Comparison of ENCODE assay signal across 21 cellular contexts in genomic region chr2:24016853-24017703, GRCh38. TPM values are rescaled to one million over a fixed set of nuclear protein-coding genes. Genes with fewer than 3 reads are reported as not detected.
A peak's percentile ranks its signal among the peaks of the same experiment; 100 is the strongest.
DNase-seq lines count a peak whose midpoint lies in the region; ATAC-seq and TF ChIP-seq lines count a peak whose summit lies in the region.
"Had no signal": no experiment of that assay in that cellular context is flagged by ENCODE, and none has a peak within 500 bp of the region (broad histone marks: within the 10 kb centered on the region; RNA-seq: fewer than 3 reads in every experiment).

No MANE protein-coding gene starts in this region.

- POLR2A ChIA-PET in SK-N-SH (lab: Yijun Ruan, JAX) = no interaction called here

- no peaks in the 10 kb centered on the region for H3K36me3 ChIP-seq in SK-N-SH (replicated peaks in 1 of 2; ENCODE audit: control insufficient read depth in 1 of 2, insufficient read depth in 2 of 2, low read length in 1 of 2)
- H3K36me3 ChIP-seq in SJSA1 = peaks cover 5% of the 10 kb centered on the region
- H3K36me3 ChIP-seq in body of pancreas (replicated peaks in 1 of 2; ENCODE audit: insufficient read depth in 1 of 2, low read depth in 2 of 2) = no peaks in the 10 kb centered on the region
- no peaks in the 10 kb centered on the region for H3K36me3 ChIP-seq in esophagus squamous epithelium
- H3K36me3 ChIP-seq: SJCRH30 had no signal

- H3K27me3 ChIP-seq in SK-N-SH (ENCODE audit: insufficient read depth) = no peaks in the 10 kb centered on the region
- no peaks in the 10 kb centered on the region for H3K27me3 ChIP-seq in SJSA1 (replicated peaks)
- H3K27me3 ChIP-seq in body of pancreas = no peaks in the 10 kb centered on the region
- no peaks in the 10 kb centered on the region for H3K27me3 ChIP-seq in esophagus squamous epithelium
- H3K27me3 ChIP-seq: BE2C, SJCRH30 had no signal

- no peaks in the 10 kb centered on the region for H3K79me2 ChIP-seq in SK-N-SH (ENCODE audit: insufficient read depth)

- no peaks in the 10 kb centered on the region for H3F3A ChIP-seq in SK-N-SH (replicated peaks; ENCODE audit: insufficient read depth)

- 97% methylated on average over 29 of the region's 35 CpGs for WGBS in SK-N-SH (ENCODE audit: low lambda C conversion rate)
- 88 to 92% methylated on average over 14 to 34 of the region's 35 CpGs for WGBS in body of pancreas, 2 donors
- WGBS in esophagus squamous epithelium, 2 donors = 90 to 91% methylated on average over 10 to 15 of the region's 35 CpGs

- TF ChIP-seq POLR2A in body of pancreas (IDR thresholded peaks at IDR 0.05) (no peak), GM18505 (IDR thresholded peaks at IDR 0.05; ENCODE audit: borderline replicate concordance, extremely low read depth, insufficient read depth, insufficient read length) (no peak), esophagus squamous epithelium (IDR thresholded peaks at IDR 0.05) (no peak)

- CTCF ChIA-PET in SK-N-SH (lab: Yijun Ruan, JAX) = interaction anchor here (2.5 kb wide), 1 partner anchor 9 kb away, joined by 8 read pairs; no protein-coding TSS in a partner anchor

- no peaks in the 10 kb centered on the region for H3K9me2 ChIP-seq in SK-N-SH

- H3K9ac ChIP-seq in SK-N-SH = no peak overlapping the region
- H3K9ac ChIP-seq: KMS-11 had no signal

- no peak for ATAC-seq in SK-N-SH treated with all-trans-retinoic acid at 6 μM for 48 hours
- ATAC-seq in body of pancreas = no peak
- ATAC-seq in GM18505 (IDR thresholded peaks at IDR 0.05; ENCODE audit: unreplicated experiment) = no peak
- ATAC-seq: GM12878 had no signal

- peak; percentile 37 for DNase-seq in SK-N-SH
- no peak for DNase-seq in SJSA1 (ENCODE audit: low read depth in 1 of 2, low spot score in 2 of 2)
- peak; percentile 81 for DNase-seq in mesenteric fat pad (ENCODE audit: low spot score)
- DNase-seq in pons (ENCODE audit: low spot score) = no peak
- no peak for DNase-seq in body of pancreas
- DNase-seq in esophagus squamous epithelium (lab: John Stamatoyannopoulos, UW) = no peak
- DNase-seq: BE2C; CD4-positive, alpha-beta T cell; GF-D8; NCI-H1417; NCI-H187; NCI-H2107; NCI-H510A treated with DMSO at 0.1 percent for 48 hours; NCI-H774; OCI-M1; SJCRH30; SW 1271 had no signal

- H3K27ac ChIP-seq in SK-N-SH (ENCODE audit: low read depth in 2 of 2, low read length in 1 of 2) = peak overlapping the region in 1 of 2 experiments; percentile 82; a peak in 1 of 4 replicates
- peak overlapping the region; percentile 77 for H3K27ac ChIP-seq in SJSA1
- no peak overlapping the region for H3K27ac ChIP-seq in body of pancreas
- no peak overlapping the region for H3K27ac ChIP-seq in esophagus squamous epithelium
- H3K27ac ChIP-seq: KMS-11, SJCRH30 had no signal

- peaks cover 3 to 12% of the 10 kb centered on the region in 2 experiments; a peak in 3 of 4 replicates for H3K4me1 ChIP-seq in SK-N-SH (ENCODE audit: control insufficient read depth in 1 of 2, insufficient read depth in 2 of 2, low read depth in 1 of 2, low read length in 1 of 2)
- H3K4me1 ChIP-seq in SJSA1 (replicated peaks) = peaks cover 28% of the 10 kb centered on the region
- no peaks in the 10 kb centered on the region for H3K4me1 ChIP-seq in body of pancreas
- H3K4me1 ChIP-seq in esophagus squamous epithelium = no peaks in the 10 kb centered on the region
- H3K4me1 ChIP-seq: BE2C had no signal

- H4K20me1 ChIP-seq in SK-N-SH (ENCODE audit: insufficient read depth) = no peaks in the 10 kb centered on the region

- no peak for TF ChIP-seq EP300 in SK-N-SH (IDR thresholded peaks at IDR 0.05; ENCODE audit: borderline replicate concordance in 1 of 2, low read depth in 1 of 2, low read length in 1 of 2)

- no peak for TF ChIP-seq RAD21 in SK-N-SH (IDR thresholded peaks at IDR 0.05; ENCODE audit: low read length)

- no peak overlapping the region for H2AFZ ChIP-seq in SK-N-SH (ENCODE audit: low read depth)

- no peak for TF ChIP-seq CTCF in SK-N-SH (IDR thresholded peaks at IDR 0.05)
- no peak for TF ChIP-seq CTCF in body of pancreas (IDR thresholded peaks at IDR 0.05)
- no peak for TF ChIP-seq CTCF in esophagus squamous epithelium (IDR thresholded peaks at IDR 0.05)

- H3K4me3 ChIP-seq in SK-N-SH (ENCODE audit: low read depth in 2 of 2, low read length in 1 of 2) = no peak overlapping the region
- no peak overlapping the region for H3K4me3 ChIP-seq in SJSA1
- H3K4me3 ChIP-seq in body of pancreas = no peak overlapping the region
- H3K4me3 ChIP-seq in esophagus squamous epithelium = no peak overlapping the region
- H3K4me3 ChIP-seq: GM12878, SJCRH30 had no signal

- intact Hi-C loops in body of pancreas (cut with DNase I) (no loop called here), esophagus squamous epithelium (cut with DNase I) (no loop called here)

- no peak overlapping the region for H3K4me2 ChIP-seq in SK-N-SH
- H3K4me2 ChIP-seq: KMS-11 had no signal

- H3K9me3 ChIP-seq in SK-N-SH = no peaks in the 10 kb centered on the region
- H3K9me3 ChIP-seq in SJSA1 (replicated peaks) = peaks cover 2% of the 10 kb centered on the region; the same call in 1 of the 2 replicates
- no peaks in the 10 kb centered on the region for H3K9me3 ChIP-seq in body of pancreas
- H3K9me3 ChIP-seq in esophagus squamous epithelium = no peaks in the 10 kb centered on the region
- H3K9me3 ChIP-seq: BE2C, SJCRH30 had no signal

TF ChIP-seq in SK-N-SH, 30 proteins besides CTCF, POLR2A, EP300 and RAD21:
- no peak for TF ChIP-seq FOXM1 (IDR thresholded peaks at IDR 0.05; ENCODE audit: low read depth)
- TF ChIP-seq USF1 (IDR thresholded peaks at IDR 0.05; ENCODE audit: borderline replicate concordance, low read depth) = no peak
- no peak for TF ChIP-seq YY1 (IDR thresholded peaks at IDR 0.05; ENCODE audit: low read depth)
- no peak for TF ChIP-seq EZH2phosphoT487 (IDR thresholded peaks at IDR 0.05; ENCODE audit: borderline replicate concordance, low read depth)
- no peak for TF ChIP-seq TEAD4 (IDR thresholded peaks at IDR 0.05; ENCODE audit: borderline replicate concordance, insufficient read depth)
- no peak for TF ChIP-seq MEF2A (IDR thresholded peaks at IDR 0.05; ENCODE audit: borderline replicate concordance, low read depth)
- no peak for TF ChIP-seq FOXJ3 (CRISPR knock-in tag; IDR thresholded peaks at IDR 0.05)
TF ChIP-seq in SK-N-SH: peak in this region for 0.

TF ChIP-seq in SK-N-SH treated with all-trans-retinoic acid at 6 μM for 48 hours, 23 proteins besides CTCF, POLR2A, EP300 and RAD21 (continues in another document):
- no peak for TF ChIP-seq ISL1 (CRISPR knock-in tag; IDR thresholded peaks at IDR 0.05)
- no peak for TF ChIP-seq TCF4 (CRISPR knock-in tag; IDR thresholded peaks at IDR 0.05; ENCODE audit: borderline replicate concordance)
- TF ChIP-seq POU6F1 (CRISPR knock-in tag; IDR thresholded peaks at IDR 0.05; ENCODE audit: borderline replicate concordance, low read depth) = no peak
- no peak for TF ChIP-seq ZFP30 (CRISPR knock-in tag; IDR thresholded peaks at IDR 0.05)
- TF ChIP-seq ARNTL (CRISPR knock-in tag; IDR thresholded peaks at IDR 0.05; ENCODE audit: borderline replicate concordance, low read depth) = no peak

RNA-seq across cellular contexts. Expression of gene MFSD2B, which starts 7.2 kb away (rescaled TPM):
- polyA plus RNA-seq in SK-N-SH (2012; rRNA removed) = 0.16 TPM in 1 of 2 replicates, not detected in the other
- polyA plus RNA-seq in SK-N-SH (2012; cell fraction: cytosol; rRNA removed) = 0.09 TPM in 2 replicates
- polyA plus RNA-seq in SK-N-SH (2012; cell fraction: nucleus; rRNA removed) = 0.25 and 0.38 TPM in 2 replicates
- total RNA-seq in SJSA1 (2014; rRNA removed; shearing (Covaris generic)) = not detected in 2 replicates
- total RNA-seq in mesenteric fat pad = not detected
- total RNA-seq in body of pancreas = not detected
- total RNA-seq in esophagus squamous epithelium = under 1 TPM in 1 of 4 donors, not detected in 3; 0.19 TPM
- total RNA-seq: SJCRH30 had no signal

RNA-seq across cellular contexts. Expression of gene WDCP, which starts 30.1 kb away (rescaled TPM):
- 7.1 and 11.9 TPM in 2 replicates for polyA plus RNA-seq in SK-N-SH (2012; rRNA removed)
- 7.2 and 8.2 TPM in 2 replicates for polyA plus RNA-seq in SK-N-SH (2012; cell fraction: cytosol; rRNA removed)
- polyA plus RNA-seq in SK-N-SH (2012; cell fraction: nucleus; rRNA removed) = 11.9 and 20.3 TPM in 2 replicates
- total RNA-seq in SJSA1 (2014; rRNA removed; shearing (Covaris generic)) = 18.0 and 18.5 TPM in 2 replicates
- 7.2 TPM for total RNA-seq in mesenteric fat pad
- total RNA-seq in body of pancreas = 1 to 10 TPM; 2.6 to 3.9 TPM
- total RNA-seq in esophagus squamous epithelium = 1 to 10 TPM; 2.8 to 4.9 (median 4.0) TPM

RNA-seq across cellular contexts. Expression of gene FKBP1B, which starts 32.5 kb away (rescaled TPM):
- polyA plus RNA-seq in SK-N-SH (2012; rRNA removed) = 69.7 and 72.4 TPM in 2 replicates
- polyA plus RNA-seq in SK-N-SH (2012; cell fraction: cytosol; rRNA removed) = 70.9 and 74.8 TPM in 2 replicates
- 35.5 and 45.1 TPM in 2 replicates for polyA plus RNA-seq in SK-N-SH (2012; cell fraction: nucleus; rRNA removed)
- total RNA-seq in SJSA1 (2014; rRNA removed; shearing (Covaris generic)) = 15.1 and 18.2 TPM in 2 replicates
- total RNA-seq in mesenteric fat pad (5.0 TPM), body of pancreas (10 to 100 TPM; 10.5 to 12.7 TPM), esophagus squamous epithelium (10 to 100 TPM in 1 of 4 donors, 1 to 10 TPM in 3; 4.5 to 12.1 (median 8.3) TPM)

RNA-seq across cellular contexts. Expression of gene SF3B6, which starts 59.0 kb away (rescaled TPM):
- polyA plus RNA-seq in SK-N-SH (2012; rRNA removed) = 275 and 295 TPM in 2 replicates
- polyA plus RNA-seq in SK-N-SH (2012; cell fraction: cytosol; rRNA removed) = 400 and 550 TPM in 2 replicates
- polyA plus RNA-seq in SK-N-SH (2012; cell fraction: nucleus; rRNA removed) = 99.6 and 106 TPM in 2 replicates
- 274 and 353 TPM in 2 replicates for total RNA-seq in SJSA1 (2014; rRNA removed; shearing (Covaris generic))
- total RNA-seq in mesenteric fat pad = 59.3 TPM
- 10 to 100 TPM; 21.4 to 42.8 TPM for total RNA-seq in body of pancreas
- total RNA-seq in esophagus squamous epithelium = 100 to 1,000 TPM in 3 of 4 donors, 10 to 100 TPM in 1; 91.3 to 150 (median 125) TPM

Comparison
In these comparisons a context has a peak if more than half of its experiments do, and no peak if none do; other contexts are left out.
1. DNase-seq: peak in SK-N-SH (single experiment) and mesenteric fat pad (single experiment); none in SJSA1 (0 of 2), pons (single experiment), body of pancreas (0 of 4) and esophagus squamous epithelium (single experiment).